ENCODE assay signal across 8 cellular contexts in genomic region chrX:154546354-154547244, GRCh38. TPM values are rescaled to one million over a fixed set of nuclear protein-coding genes. Genes with fewer than 3 reads are reported as not detected.
DNase-seq lines count a peak whose midpoint lies in the region; ATAC-seq and TF ChIP-seq lines count a peak whose summit lies in the region.

G6PD (minus strand) TSS chrX:154546846; CDS start chrX:154546155, 691 bp downstream.

- H3K4me3 Mint-ChIP-seq in activated naive CD4-positive, alpha-beta T cell treated with anti-CD3 and anti-CD28 coated beads, Interleukin-2, amount 50 U/mL, for 24 hours: peak within 1 kb of the TSS; percentile 100
- peak within 1 kb of the TSS; percentile 78 for H3K4me3 Mint-ChIP-seq in progenitor cell of endocrine pancreas (ENCODE audit: low read depth)

- H3K4me1 Mint-ChIP-seq in activated naive CD4-positive, alpha-beta T cell treated with anti-CD3 and anti-CD28 coated beads, Interleukin-2, amount 50 U/mL, for 24 hours: peaks cover 42% of the 10 kb centered on the region
- H3K4me1 Mint-ChIP-seq in progenitor cell of endocrine pancreas (ENCODE audit: low read depth): peaks cover 7% of the 10 kb centered on the region

- peaks cover 8% of the 10 kb centered on the region for H3K36me3 Mint-ChIP-seq in activated naive CD4-positive, alpha-beta T cell treated with anti-CD3 and anti-CD28 coated beads, Interleukin-2, amount 50 U/mL, for 24 hours
- H3K36me3 Mint-ChIP-seq in progenitor cell of endocrine pancreas (ENCODE audit: insufficient read depth): peaks cover 6% of the 10 kb centered on the region

- TF ChIP-seq CTCF in progenitor cell of endocrine pancreas (IDR thresholded peaks at IDR 0.05; ENCODE audit: unreplicated experiment): no peak

- H3K9me3 Mint-ChIP-seq in activated naive CD4-positive, alpha-beta T cell treated with anti-CD3 and anti-CD28 coated beads, Interleukin-2, amount 50 U/mL, for 24 hours: no peaks in the 10 kb centered on the region
- peaks cover 9% of the 10 kb centered on the region for H3K9me3 Mint-ChIP-seq in progenitor cell of endocrine pancreas (ENCODE audit: low read depth)

- H3K27ac Mint-ChIP-seq in activated naive CD4-positive, alpha-beta T cell treated with anti-CD3 and anti-CD28 coated beads, Interleukin-2, amount 50 U/mL, for 24 hours: peak within 1 kb of the TSS; percentile 98
- H3K27ac Mint-ChIP-seq in progenitor cell of endocrine pancreas: peak within 1 kb of the TSS; percentile 88

- no peaks in the 10 kb centered on the region for H3K4me1 ChIP-seq in urinary bladder (ENCODE audit: insufficient read depth)

- no peaks in the 10 kb centered on the region for H3K27me3 Mint-ChIP-seq in activated naive CD4-positive, alpha-beta T cell treated with anti-CD3 and anti-CD28 coated beads, Interleukin-2, amount 50 U/mL, for 24 hours
- no peaks in the 10 kb centered on the region for H3K27me3 Mint-ChIP-seq in progenitor cell of endocrine pancreas

- no peaks in the 10 kb centered on the region for H3K36me3 ChIP-seq in urinary bladder (ENCODE audit: insufficient read depth)

- DNase-seq in ELR (ENCODE audit: low read depth) (peak; percentile 73), SK-N-DZ (ENCODE audit: low spot score) (peak; percentile 71), Right ventricle myocardium superior (peak; percentile 84), progenitor cell of endocrine pancreas (ENCODE audit: low spot score, unreplicated experiment) (peak; percentile 58)
- DNase-seq in Jurkat, Clone E6-1 (ENCODE audit: low read depth, low spot score): peak; percentile 40

- under 1% methylated on average over 88 of the region's 92 CpGs for WGBS in urinary bladder

- peak; percentile 41 for ATAC-seq in GM21619 (IDR thresholded peaks at IDR 0.05; ENCODE audit: unreplicated experiment)
- ATAC-seq in Right ventricle myocardium superior (ENCODE audit: poor library complexity): peak; percentile 87

- intact Hi-C loops in Right ventricle myocardium superior (cut with DNase I): no loop called here

- H3K4me3 ChIP-seq in Jurkat, Clone E6-1 (ENCODE audit: low read length): peak within 1 kb of the TSS; percentile 86
- H3K4me3 ChIP-seq in urinary bladder (ENCODE audit: low read depth, low read length): peak within 1 kb of the TSS; percentile 51

- H3K27ac ChIP-seq in urinary bladder (ENCODE audit: low read depth): peak within 1 kb of the TSS; percentile 73

RNA-seq across cellular contexts. Expression of gene G6PD, which starts in this region (rescaled TPM):
- polyA plus RNA-seq in Jurkat, Clone E6-1 (2012; ENCODE audit: insufficient read depth, insufficient read length): 106 TPM
- polyA plus RNA-seq in SK-N-DZ (2014; cell fraction: cytosol; rRNA removed): 43.2 and 44.9 TPM in 2 replicates
- polyA plus RNA-seq in SK-N-DZ (2014; cell fraction: nucleus; rRNA removed): 38.1 and 64.1 TPM in 2 replicates
- total RNA-seq in Right ventricle myocardium superior (9.3 TPM), progenitor cell of endocrine pancreas (47.7 and 55.1 TPM in 2 replicates), urinary bladder (12.8 TPM)
- 77.6 TPM for polyA plus RNA-seq in urinary bladder

Comparison
In these comparisons a context has a peak if more than half of its experiments do, and no peak if none do; other contexts are left out.
1. Peak in every context shown above with its lines: DNase-seq, ATAC-seq, H3K4me3 ChIP-seq and H3K27ac ChIP-seq.